In genomic region chr1:35202048-35202719, GRCh38 we compare ENCODE assay signal across 8 cellular contexts. TPM values are rescaled to one million over a fixed set of nuclear protein-coding genes. Genes with fewer than 3 reads are reported as not detected.
DNase-seq lines count a peak whose midpoint lies in the region; TF ChIP-seq lines count a peak whose summit lies in the region.

No MANE protein-coding gene starts in this region.

- H3K27ac ChIP-seq in left ventricle myocardium inferior (replicated peaks) = no peak overlapping the region

- TF ChIP-seq CTCF in left ventricle myocardium inferior (IDR thresholded peaks at IDR 0.05; ENCODE audit: borderline replicate concordance) = peak; percentile 94

- no peak overlapping the region for H3K4me3 ChIP-seq in left ventricle myocardium inferior

- H3K4me1 ChIP-seq in left ventricle myocardium inferior = peaks cover 4% of the 10 kb centered on the region

- DNase-seq in D341Med (ENCODE audit: low spot score) (peak; percentile 77), H4 (ENCODE audit: low spot score) (peak; percentile 74), NCI-H1436 (lab: John Stamatoyannopoulos, UW) (peak; percentile 86), SW480 (ENCODE audit: low spot score) (peak; percentile 81), amniotic epithelial cell (ENCODE audit: low read depth) (peak; percentile 82), left ventricle myocardium inferior (peak; percentile 39), putamen (ENCODE audit: low spot score) (peak; percentile 83), cortex of kidney (lab: John Stamatoyannopoulos, UW) (no peak)

- no peaks in the 10 kb centered on the region for H3K27me3 ChIP-seq in left ventricle myocardium inferior (ENCODE audit: low read depth)

- H3K9me3 ChIP-seq in left ventricle myocardium inferior (replicated peaks) = no peaks in the 10 kb centered on the region

- no peaks in the 10 kb centered on the region for H3K36me3 ChIP-seq in left ventricle myocardium inferior

- intact Hi-C loops in left ventricle myocardium inferior (cut with micrococcal nuclease) = loop anchor here (5.0 kb wide), 1 partner anchor 95 kb away; no protein-coding TSS in a partner anchor

RNA-seq across cellular contexts. Expression of gene SFPQ, which starts 9.2 kb away (rescaled TPM):
- total RNA-seq in H4 (2014; rRNA removed; shearing (Covaris generic)) = 134 and 158 TPM in 2 replicates
- total RNA-seq in left ventricle myocardium inferior = 81.0 TPM
